In genomic region chr1:167359295-167359694, GRCh38 we compare ENCODE assay signal across 28 cellular contexts.
"Had no signal": no experiment of that assay in that cellular context is flagged by ENCODE, and none has a peak within 500 bp of the region (broad histone marks: within the 10 kb centered on the region; RNA-seq: fewer than 3 reads in every experiment).

No MANE protein-coding gene starts in this region.

- H3K4me1 Mint-ChIP-seq: nephron, neural progenitor cell had no signal

- H2AFZ ChIP-seq: neural progenitor cell, parathyroid adenoma had no signal

- H3K4me3 ChIP-seq: neural progenitor cell, ovary, psoas muscle, right lobe of liver, sigmoid colon, stomach, thoracic aorta, thyroid gland, tibial nerve, upper lobe of left lung, vagina had no signal

- H3K9me3 ChIP-seq: ovary, psoas muscle, right lobe of liver, sigmoid colon, stomach, thoracic aorta, thyroid gland, upper lobe of left lung, vagina had no signal

- H3K9ac ChIP-seq: neural progenitor cell, parathyroid adenoma had no signal

- H3K36me3 Mint-ChIP-seq: stimulated activated effector memory CD8-positive, alpha-beta T cell treated with anti-CD3 and anti-CD28 coated beads, Interleukin-12 subunit alpha, Interleukin-12 subunit beta, amount 100 ng/mL, for 72 hours had no signal

- FAIRE-seq: urothelium cell line had no signal

- H3K27ac ChIP-seq: ovary, parathyroid adenoma, psoas muscle, right lobe of liver, sigmoid colon, stomach, thoracic aorta, thyroid gland, tibial nerve, upper lobe of left lung, vagina had no signal

- H3K4me2 ChIP-seq: neural progenitor cell had no signal

- ATAC-seq: psoas muscle; right cardiac atrium; right lobe of liver; stimulated activated effector memory CD8-positive, alpha-beta T cell treated with anti-CD3 and anti-CD28 coated beads, Interleukin-12 subunit alpha, Interleukin-12 subunit beta, amount 100 ng/mL, for 72 hours; stimulated activated naive B cell treated with anti-CD40 and anti-IgM and Interleukin-4, amounts not matched to agents 10 μg/mL and 1 μg/mL and 100 μg/mL, for 72 hours had no signal

- DNase-seq: occipital lobe; ovary; posterior cingulate gyrus; psoas muscle; right cardiac atrium; right lobe of liver; sigmoid colon; small intestine; stimulated activated CD4-positive, alpha-beta T cell treated with anti-CD3 and anti-CD28 coated beads, Interleukin-15, amount 100 ng/mL, for 24 hours; stimulated activated CD4-positive, alpha-beta T cell treated with anti-CD3 and anti-CD28 coated beads, Interleukin-2, amount 100 ng/mL, for 24 hours; stimulated activated CD4-positive, alpha-beta T cell treated with anti-CD3 and anti-CD28 coated beads, Interleukin-2, amount 100 ng/mL, for 48 hours; stimulated activated CD4-positive, alpha-beta T cell treated with anti-CD3 and anti-CD28 coated beads, Interleukin-4, amount 100 ng/mL, for 24 hours; stimulated activated naive B cell treated with anti-CD40 and anti-IgM and Interleukin-4, amounts not matched to agents 10 μg/mL and 1 μg/mL and 100 μg/mL, for 72 hours; stimulated activated naive CD4-positive, alpha-beta T cell treated with Interleukin-2 at 50 U/mL for 16 hours; stomach; thyroid gland; trophoblast cell; upper lobe of left lung had no signal

- H3K4me3 Mint-ChIP-seq: nephron; neural progenitor cell; stimulated activated effector memory CD8-positive, alpha-beta T cell treated with anti-CD3 and anti-CD28 coated beads, Interleukin-12 subunit alpha, Interleukin-12 subunit beta, amount 100 ng/mL, for 72 hours; stimulated activated naive B cell treated with anti-CD40 and anti-IgM and Interleukin-4, amounts not matched to agents 10 μg/mL and 1 μg/mL and 100 μg/mL, for 72 hours; stimulated activated naive CD8-positive, alpha-beta T cell treated with anti-CD3 and anti-CD28 coated beads, Interleukin-15, Interleukin-2, amounts not matched to agents 100 ng/mL and 50 ng/mL, for 24 hours had no signal

- H3K36me3 ChIP-seq: neural progenitor cell, ovary, right lobe of liver, sigmoid colon, stomach, thoracic aorta, thyroid gland, tibial nerve, upper lobe of left lung, vagina had no signal

- H3K27me3 ChIP-seq: neural progenitor cell, ovary, right lobe of liver, sigmoid colon, stomach, thyroid gland, tibial nerve, upper lobe of left lung, vagina had no signal

- H3K27me3 Mint-ChIP-seq: progenitor cell of endocrine pancreas; stimulated activated naive B cell treated with anti-CD40 and anti-IgM and Interleukin-4, amounts not matched to agents 10 μg/mL and 1 μg/mL and 100 μg/mL, for 72 hours; stimulated activated naive CD8-positive, alpha-beta T cell treated with anti-CD3 and anti-CD28 coated beads, Interleukin-15, Interleukin-2, amounts not matched to agents 100 ng/mL and 50 ng/mL, for 24 hours had no signal

- H3K4me1 ChIP-seq: parathyroid adenoma, psoas muscle, right lobe of liver, sigmoid colon, stomach, thyroid gland, tibial nerve had no signal

- H3K27ac Mint-ChIP-seq: nephron; neural progenitor cell; progenitor cell of endocrine pancreas; stimulated activated effector memory CD8-positive, alpha-beta T cell treated with anti-CD3 and anti-CD28 coated beads, Interleukin-12 subunit alpha, Interleukin-12 subunit beta, amount 100 ng/mL, for 72 hours; stimulated activated naive B cell treated with anti-CD40 and anti-IgM and Interleukin-4, amounts not matched to agents 10 μg/mL and 1 μg/mL and 100 μg/mL, for 72 hours; stimulated activated naive CD8-positive, alpha-beta T cell treated with anti-CD3 and anti-CD28 coated beads, Interleukin-15, Interleukin-2, amounts not matched to agents 100 ng/mL and 50 ng/mL, for 24 hours had no signal
